Comparison of ENCODE assay signal across 12 cellular contexts in the genomic region with DNA sequence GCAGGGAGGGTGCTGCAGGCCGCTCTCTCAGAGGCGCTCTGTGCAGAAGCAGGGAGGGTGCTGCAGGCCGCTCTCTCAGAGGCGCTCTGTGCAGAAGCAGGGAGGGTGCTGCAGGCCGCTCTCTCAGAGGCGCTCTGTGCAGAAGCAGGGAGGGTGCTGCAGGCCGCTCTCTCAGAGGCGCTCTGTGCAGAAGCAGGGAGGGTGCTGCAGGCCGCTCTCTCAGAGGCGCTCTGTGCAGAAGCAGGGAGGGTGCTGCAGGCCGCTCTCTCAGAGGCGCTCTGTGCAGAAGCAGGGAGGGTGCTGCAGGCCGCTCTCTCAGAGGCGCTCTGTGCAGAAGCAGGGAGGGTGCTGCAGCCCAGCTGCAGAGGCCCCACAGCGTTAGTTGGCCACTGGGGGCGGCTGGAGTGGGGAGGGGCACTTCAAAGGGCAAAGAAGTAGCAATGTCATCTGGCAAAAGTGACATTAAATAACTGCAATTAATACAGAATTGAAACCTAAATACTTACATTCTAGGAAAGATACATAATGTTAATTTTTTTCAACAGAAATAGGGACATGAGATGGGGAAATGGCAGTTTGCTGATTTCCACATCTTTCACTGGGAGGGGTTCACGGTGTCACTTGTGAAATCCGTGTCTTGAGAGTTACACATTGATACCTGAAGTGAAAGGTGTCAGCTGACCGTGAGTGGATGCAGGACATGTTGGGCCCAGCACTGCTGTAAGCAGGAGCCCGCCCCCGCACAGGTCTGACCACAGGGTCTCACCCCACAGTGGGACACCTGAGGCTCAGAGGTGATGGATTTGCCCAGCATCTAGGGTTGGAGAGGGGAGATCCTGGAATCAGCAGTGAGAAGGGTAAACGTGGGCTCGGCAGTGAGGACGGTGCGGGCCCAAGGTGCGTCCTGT. TPM values are rescaled to one million over a fixed set of nuclear protein-coding genes. Genes with fewer than 3 reads are reported as not detected.
DNase-seq lines count a peak whose midpoint lies in the region; TF ChIP-seq lines count a peak whose summit lies in the region.
"Not testable (repeated sequence)": the region's sequence is repeated elsewhere in the genome, so short reads cannot be mapped to it uniquely, and the experiment has no call there.
"Had no signal": no experiment of that assay in that cellular context is flagged by ENCODE, and none has a peak within 500 bp of the region (broad histone marks: within the 10 kb centered on the region; RNA-seq: fewer than 3 reads in every experiment).

No MANE protein-coding gene starts in this region.

- H3K27ac ChIP-seq in HEK293 (ENCODE audit: extremely low read depth, low read depth, low read length), result not testable (repeated sequence)
- H3K27ac ChIP-seq in RWPE1 (peak overlapping the region; percentile 80), angular gyrus (ENCODE audit: low read depth, low read length) (peak overlapping the region; percentile 51), dorsolateral prefrontal cortex (peak overlapping the region in 52 of 59 donors; percentile 4 to 91 (median 77))

- peak overlapping the region in 2 of 3 experiments; percentile 79 to 80 for H3K27ac Mint-ChIP-seq in nephron

- TF ChIP-seq CTCF in HEK293 (tag by site-specific recombination; IDR thresholded peaks at IDR 0.05); RWPE1 (conservative IDR thresholded peaks at IDR 0.05; ENCODE audit: low read depth); nephron (IDR thresholded peaks at IDR 0.05; ENCODE audit: unreplicated experiment in 3 of 3): not testable (repeated sequence)
- TF ChIP-seq CTCF in dorsolateral prefrontal cortex (IDR thresholded peaks at IDR 0.05 in 54 of 56, conservative IDR thresholded peaks at IDR 0.05 in 2 of 56; ENCODE audit: low read depth in 1 of 56, partially characterized antibody in 56 of 56), result peak in 2 of 56 donors; percentile 4 to 9

- peaks cover 17% of the 10 kb centered on the region for H3K4me1 Mint-ChIP-seq in nephron

- H3K27me3 Mint-ChIP-seq in nephron (ENCODE audit: low read depth), result peaks cover 35% of the 10 kb centered on the region

- H3K4me3 Mint-ChIP-seq in nephron, result not testable (repeated sequence)

- POLR2A ChIA-PET in HEK293 (lab: Yijun Ruan, JAX); RWPE1 (lab: Yijun Ruan, JAX; ENCODE audit: low non-redundant PET): not testable (repeated sequence)

- peak; percentile 45 to 60 for DNase-seq in AML-193 (lab: John Stamatoyannopoulos, UW)
- DNase-seq in MV-4-11 (lab: John Stamatoyannopoulos, UW), result peak; percentile 52
- DNase-seq in RWPE1 (ENCODE audit: low spot score); dorsolateral prefrontal cortex: not testable (repeated sequence)
- DNase-seq in posterior vena cava (ENCODE audit: low spot score), result peak; percentile 73

- CTCF ChIA-PET in HEK293 (lab: Yijun Ruan, JAX), result interaction anchor here (0.5 to 2.5 kb wide), 8 partner anchors 11 to 278 kb away, joined by 3 to 13 read pairs (median 4); no protein-coding TSS in a partner anchor
- CTCF ChIA-PET in RWPE1 (lab: Yijun Ruan, JAX), result not testable (repeated sequence)

- not testable (repeated sequence) for H3K4me1 ChIP-seq in HEK293 (ENCODE audit: control insufficient read depth, insufficient read depth, low read length)

- not testable (repeated sequence) for H3K9me3 ChIP-seq in HEK293 (ENCODE audit: control insufficient read depth, insufficient read depth, low read depth, low read length)

- H3K9me3 Mint-ChIP-seq in nephron, result not testable (repeated sequence)

- not testable (repeated sequence) for H3K4me3 ChIP-seq in HEK293 (ENCODE audit: low read depth, low read length)
- H3K4me3 ChIP-seq in dorsolateral prefrontal cortex, result peak overlapping the region in 10 of 59 donors; percentile 8 to 46 (median 24)

- H3K36me3 Mint-ChIP-seq in nephron (ENCODE audit: low read depth), result not testable (repeated sequence)

- H3K27me3 ChIP-seq in dorsolateral prefrontal cortex, result not testable (repeated sequence)

- intact Hi-C loops in dorsolateral prefrontal cortex (cut with DNase I) (loop anchor here (2.0 kb wide), 2 partner anchors 61 to 63 kb away; no protein-coding TSS in a partner anchor), posterior vena cava (cut with DNase I) (loop anchor here (2.0 to 5.0 kb wide), 2 partner anchors 60 to 63 kb away; no protein-coding TSS in a partner anchor)

- H3K36me3 ChIP-seq in HEK293 (ENCODE audit: control insufficient read depth in 2 of 2, insufficient read depth in 1 of 2, low read length in 2 of 2), result not testable (repeated sequence)

TF ChIP-seq in HEK293, 187 proteins besides CTCF, POLR2A, EP300 and RAD21:
- TF ChIP-seq, protein P1, sequence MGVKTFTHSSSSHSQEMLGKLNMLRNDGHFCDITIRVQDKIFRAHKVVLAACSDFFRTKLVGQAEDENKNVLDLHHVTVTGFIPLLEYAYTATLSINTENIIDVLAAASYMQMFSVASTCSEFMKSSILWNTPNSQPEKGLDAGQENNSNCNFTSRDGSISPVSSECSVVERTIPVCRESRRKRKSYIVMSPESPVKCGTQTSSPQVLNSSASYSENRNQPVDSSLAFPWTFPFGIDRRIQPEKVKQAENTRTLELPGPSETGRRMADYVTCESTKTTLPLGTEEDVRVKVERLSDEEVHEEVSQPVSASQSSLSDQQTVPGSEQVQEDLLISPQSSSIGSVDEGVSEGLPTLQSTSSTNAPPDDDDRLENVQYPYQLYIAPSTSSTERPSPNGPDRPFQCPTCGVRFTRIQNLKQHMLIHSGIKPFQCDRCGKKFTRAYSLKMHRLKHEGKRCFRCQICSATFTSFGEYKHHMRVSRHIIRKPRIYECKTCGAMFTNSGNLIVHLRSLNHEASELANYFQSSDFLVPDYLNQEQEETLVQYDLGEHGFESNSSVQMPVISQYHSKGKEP (tag by site-specific recombination; IDR thresholded peaks at IDR 0.05), result peak; percentile 37; the same call in 1 of the 2 replicates

RNA-seq across cellular contexts. Expression of a gene that starts 23.0 kb away (rescaled TPM):
- total RNA-seq in dorsolateral prefrontal cortex (10 to 100 TPM; 14.2 to 93.7 (median 47.5) TPM), posterior vena cava (under 1 TPM; 0.19 to 0.23 TPM)
- total RNA-seq: CD4-positive, alpha-beta memory T cell had no signal

RNA-seq across cellular contexts. Expression of a gene that starts 38.2 kb away (rescaled TPM):
- 10 to 100 TPM in 119 of 120 experiments, 1 to 10 TPM in 1; 8.2 to 34.3 (median 18.0) TPM for total RNA-seq in dorsolateral prefrontal cortex
- 10 to 100 TPM; 18.3 to 20.5 TPM for total RNA-seq in posterior vena cava

RNA-seq across cellular contexts. Expression of a gene that starts 53.3 kb away (rescaled TPM):
- total RNA-seq in dorsolateral prefrontal cortex, result 10 to 100 TPM; 21.8 to 41.6 (median 30.1) TPM
- total RNA-seq in posterior vena cava, result 10 to 100 TPM; 10.8 to 11.9 TPM

RNA-seq across cellular contexts. Expression of a gene that starts 57.7 kb away (rescaled TPM):
- total RNA-seq in dorsolateral prefrontal cortex (1 to 10 TPM; 1.1 to 9.0 (median 3.6) TPM), posterior vena cava (under 1 TPM; 0.43 to 0.56 TPM)
- total RNA-seq: CD4-positive, alpha-beta memory T cell; H7; MCF 10A; Right ventricle myocardium inferior had no signal

Comparison
In these comparisons a context has a peak if more than half of its experiments do, and no peak if none do; other contexts are left out.
1. RNA of a gene that starts 23.0 kb away (total RNA-seq): 14.2 to 93.7 TPM in dorsolateral prefrontal cortex; 0.19 to 0.23 TPM in posterior vena cava; every median in the first group is over 10 times any median in the second.